ENCODE assay signal across 15 cellular contexts in genomic region chr5:180467576-180467975, GRCh38. TPM values are rescaled to one million over a fixed set of nuclear protein-coding genes. Genes with fewer than 3 reads are reported as not detected.
DNase-seq lines count a peak whose midpoint lies in the region; ATAC-seq, FAIRE-seq and TF ChIP-seq lines count a peak whose summit lies in the region.
"Had no signal": no experiment of that assay in that cellular context is flagged by ENCODE, and none has a peak within 500 bp of the region (broad histone marks: within the 10 kb centered on the region; RNA-seq: fewer than 3 reads in every experiment).

No MANE protein-coding gene starts in this region.

- ATAC-seq in HCT116 (no peak), K562 (no peak), lower lobe of right lung (peak in 1 of 2 donors; percentile 26), HG03342 (IDR thresholded peaks at IDR 0.05; ENCODE audit: unreplicated experiment) (no peak)

- FAIRE-seq in K562 (lab: Jason Lieb, UNC), result no peak

- H3K4me1 ChIP-seq in HCT116 (ENCODE audit: control insufficient read depth in 1 of 2, insufficient read depth in 2 of 2, low read length in 2 of 2), result peaks cover 7 to 14% of the 10 kb centered on the region in 2 experiments; a peak in 3 of 4 replicates
- H3K4me1 ChIP-seq in K562 (replicated peaks in 1 of 2; ENCODE audit: control insufficient read depth in 2 of 2, insufficient read depth in 2 of 2, low read length in 2 of 2), result peaks cover 0 to 11% of the 10 kb centered on the region in 2 experiments; a peak in 2 of 5 replicates
- peaks cover 23% of the 10 kb centered on the region for H3K4me1 ChIP-seq in lower lobe of right lung
- H3K4me1 ChIP-seq in spleen, result peaks cover 0 to 54% (median 25%) of the 10 kb centered on the region in 6 donors

- H3K27ac ChIP-seq in HCT116 (ENCODE audit: low read depth, low read length) (no peak overlapping the region), K562 (ENCODE audit: extremely low read depth, low read depth, low read length) (no peak overlapping the region), lower lobe of right lung (peak overlapping the region; percentile 83), spleen (peak overlapping the region; percentile 13 to 53 (median 40))
- H3K27ac ChIP-seq: SJSA1 had no signal

- no peak overlapping the region for H3K4me3 Mint-ChIP-seq in activated T-helper 2 cell treated with anti-CD3 and anti-CD28 coated beads, Interferon-gamma antibody, Interleukin-2, Interleukin-4, amounts not matched to agents 10 μg/mL and 5 μg/mL and 100 μg/mL, durations not matched to agents 14 hours and 24 hours and 36 hours (ENCODE audit: low read depth)

- DNase-seq in HCT116 (ENCODE audit: low read depth, low spot score), result no peak
- no peak for DNase-seq in K562 (ENCODE audit: extremely low read depth in 1 of 4, low spot score in 3 of 4)
- no peak for DNase-seq in lower lobe of right lung
- DNase-seq in spleen, result no peak
- DNase-seq in activated T-helper 2 cell treated with anti-CD3 and anti-CD28 coated beads, Interferon-gamma antibody, Interleukin-2, Interleukin-4, amounts not matched to agents 10 μg/mL and 5 μg/mL and 100 μg/mL, durations not matched to agents 14 hours and 24 hours and 36 hours (ENCODE audit: low spot score), result no peak
- no peak for DNase-seq in activated T-cell treated with anti-CD3 and anti-CD28 coated beads for 4 hours
- DNase-seq: COR-L47, DMS53, NCI-H1436, NCI-H2029 treated with DMSO at 0.1 percent for 48 hours, NCI-H2171 treated with DMSO at 0.1 percent for 48 hours, NCI-H446 treated with DMSO at 0.1 percent for 48 hours, OCI-M1 had no signal

- TF ChIP-seq CTCF in HCT116 (IDR thresholded peaks at IDR 0.05 in 2 of 3, conservative IDR thresholded peaks at IDR 0.05 in 1 of 3; ENCODE audit: borderline replicate concordance in 1 of 3, insufficient read depth in 1 of 3, low read depth in 2 of 3, low read length in 2 of 3) (no peak), K562 (IDR thresholded peaks at IDR 0.05 in 2 of 3, conservative IDR thresholded peaks at IDR 0.05 in 1 of 3; ENCODE audit: insufficient read depth in 2 of 3, low read depth in 1 of 3, low read length in 3 of 3) (no peak), lower lobe of right lung (IDR thresholded peaks at IDR 0.05) (no peak), spleen (IDR thresholded peaks at IDR 0.05 in 8 of 11, conservative IDR thresholded peaks at IDR 0.05 in 3 of 11) (no peak)

- H3K27me3 Mint-ChIP-seq in activated T-helper 2 cell treated with anti-CD3 and anti-CD28 coated beads, Interferon-gamma antibody, Interleukin-2, Interleukin-4, amounts not matched to agents 10 μg/mL and 5 μg/mL and 100 μg/mL, durations not matched to agents 14 hours and 24 hours and 36 hours (ENCODE audit: low read depth), result peaks cover 7% of the 10 kb centered on the region

- POLR2A ChIA-PET in HCT116 (lab: Charles Lee), result no interaction called here
- POLR2A ChIA-PET in K562 (lab: Yijun Ruan, JAX), result no interaction called here

- TF ChIP-seq POLR2A in HCT116 (IDR thresholded peaks at IDR 0.05; ENCODE audit: borderline replicate concordance, extremely low read depth, insufficient read depth, insufficient read length) (no peak), K562 (conservative IDR thresholded peaks at IDR 0.05) (no peak), spleen (IDR thresholded peaks at IDR 0.05) (no peak)

- H3K9me2 ChIP-seq in HCT116 (ENCODE audit: insufficient read depth), result no peaks in the 10 kb centered on the region

- H3K27ac Mint-ChIP-seq in activated T-helper 2 cell treated with anti-CD3 and anti-CD28 coated beads, Interferon-gamma antibody, Interleukin-2, Interleukin-4, amounts not matched to agents 10 μg/mL and 5 μg/mL and 100 μg/mL, durations not matched to agents 14 hours and 24 hours and 36 hours, result no peak overlapping the region

- no peak overlapping the region for H2AFZ ChIP-seq in HCT116 (ENCODE audit: low read depth, low read length, poor library complexity, severe bottlenecking)
- H2AFZ ChIP-seq in K562 (ENCODE audit: low read depth, low read length), result no peak overlapping the region

- TF ChIP-seq EP300 in K562 (IDR thresholded peaks at IDR 0.05; ENCODE audit: low read length), result no peak

- WGBS in K562 (ENCODE audit: insufficient coverage, low coverage, missing lambda C conversion rate), result 2% methylated on average over 11 of the region's 11 CpGs
- 42 to 57% (median 53%) methylated on average over 10 to 11 of the region's 11 CpGs for WGBS in spleen, 5 donors

- no peaks in the 10 kb centered on the region for H3K9me1 ChIP-seq in K562 (ENCODE audit: control insufficient read depth, insufficient read depth, low read length)

- no peaks in the 10 kb centered on the region for H3K9me3 Mint-ChIP-seq in activated T-helper 2 cell treated with anti-CD3 and anti-CD28 coated beads, Interferon-gamma antibody, Interleukin-2, Interleukin-4, amounts not matched to agents 10 μg/mL and 5 μg/mL and 100 μg/mL, durations not matched to agents 14 hours and 24 hours and 36 hours

- no peak for TF ChIP-seq RAD21 in HCT116 (IDR thresholded peaks at IDR 0.05; ENCODE audit: low read depth)
- no peak for TF ChIP-seq RAD21 in K562 (CRISPR knock-in tag; conservative IDR thresholded peaks at IDR 0.05 in 1 of 2, IDR thresholded peaks at IDR 0.05 in 1 of 2)

- no peaks in the 10 kb centered on the region for H3K4me1 Mint-ChIP-seq in activated T-helper 2 cell treated with anti-CD3 and anti-CD28 coated beads, Interferon-gamma antibody, Interleukin-2, Interleukin-4, amounts not matched to agents 10 μg/mL and 5 μg/mL and 100 μg/mL, durations not matched to agents 14 hours and 24 hours and 36 hours (ENCODE audit: low read depth)

- intact Hi-C loops in HCT116 (cut with micrococcal nuclease), result no loop called here
- intact Hi-C loops in K562 (cut with micrococcal nuclease), result no loop called here
- intact Hi-C loops in lower lobe of right lung (cut with DNase I), result no loop called here
- intact Hi-C loops in spleen (cut with DNase I; ENCODE audit: low total_unique reads), result no loop called here
- intact Hi-C loops in activated T-helper 2 cell treated with anti-CD3 and anti-CD28 coated beads, Interferon-gamma antibody, Interleukin-2, Interleukin-4, amounts not matched to agents 10 μg/mL and 5 μg/mL and 100 μg/mL, durations not matched to agents 14 hours and 24 hours and 36 hours (cut with micrococcal nuclease), result no loop called here

- no peaks in the 10 kb centered on the region for H3K9me3 ChIP-seq in HCT116 (ENCODE audit: control insufficient read depth in 1 of 2, insufficient read depth in 1 of 2, low read depth in 1 of 2, low read length in 2 of 2)
- no peaks in the 10 kb centered on the region for H3K9me3 ChIP-seq in K562 (replicated peaks; ENCODE audit: control insufficient read depth, insufficient read depth, low read depth, low read length)
- H3K9me3 ChIP-seq in lower lobe of right lung, result no peaks in the 10 kb centered on the region
- H3K9me3 ChIP-seq in spleen, result no peaks in the 10 kb centered on the region

- H3K36me3 Mint-ChIP-seq in activated T-helper 2 cell treated with anti-CD3 and anti-CD28 coated beads, Interferon-gamma antibody, Interleukin-2, Interleukin-4, amounts not matched to agents 10 μg/mL and 5 μg/mL and 100 μg/mL, durations not matched to agents 14 hours and 24 hours and 36 hours (ENCODE audit: low read depth), result no peaks in the 10 kb centered on the region

- RAD21 ChIA-PET in HCT116 (lab: Charles Lee; ENCODE audit: low non-redundant PET in 1 of 2, low total read pairs in 2 of 2, uncharacterized antibody in 2 of 2, unreplicated experiment in 2 of 2), result no interaction called here

- in situ Hi-C loops in K562 (cut with MboI), result no loop called here

- BruUV-seq in HCT116 (replicated peaks; lab: Mats Ljungman, UMichigan) (no TSS peak), K562 (replicated peaks; lab: Mats Ljungman, UMichigan) (no TSS peak)

- H3K79me2 ChIP-seq in HCT116 (ENCODE audit: insufficient read depth, low read length), result no peaks in the 10 kb centered on the region
- H3K79me2 ChIP-seq in K562 (ENCODE audit: control insufficient read depth, insufficient read depth, low read length), result no peaks in the 10 kb centered on the region

- H3K4me3 ChIP-seq in HCT116 (replicated peaks in 1 of 2; ENCODE audit: low read depth in 1 of 2, low read length in 2 of 2), result no peak overlapping the region
- H3K4me3 ChIP-seq in K562, result no peak overlapping the region
- H3K4me3 ChIP-seq in lower lobe of right lung, result peak overlapping the region; percentile 42
- no peak overlapping the region for H3K4me3 ChIP-seq in spleen
- H3K4me3 ChIP-seq: SJSA1 had no signal

- H4K20me1 ChIP-seq in HCT116 (ENCODE audit: insufficient read depth) (no peaks in the 10 kb centered on the region), K562 (replicated peaks; ENCODE audit: control insufficient read depth, insufficient read depth, low read length) (peaks cover 14% of the 10 kb centered on the region; the same call in 1 of the 2 replicates)

- H3K9ac ChIP-seq in HCT116 (ENCODE audit: low read length), result peak overlapping the region; percentile 8; the same call in 1 of the 2 replicates
- H3K9ac ChIP-seq in K562 (ENCODE audit: insufficient read depth in 1 of 2, low read depth in 2 of 2, low read length in 2 of 2), result no peak overlapping the region

- no peaks in the 10 kb centered on the region for H3K27me3 ChIP-seq in HCT116 (ENCODE audit: insufficient read depth, low read length)
- peaks cover 0 to 74% of the 10 kb centered on the region in 2 experiments; a peak in 3 of 5 replicates for H3K27me3 ChIP-seq in K562 (ENCODE audit: control insufficient read depth in 2 of 2, insufficient read depth in 2 of 2, low read length in 2 of 2)
- no peaks in the 10 kb centered on the region for H3K27me3 ChIP-seq in lower lobe of right lung (ENCODE audit: low read depth)
- H3K27me3 ChIP-seq in spleen (replicated peaks in 1 of 7), result peaks cover 0 to 51% (median 0%) of the 10 kb centered on the region in 7 donors
- H3K27me3 ChIP-seq: SJSA1 had no signal

- CTCF ChIA-PET in HCT116 (lab: Charles Lee), result no interaction called here
- CTCF ChIA-PET in K562 (lab: Yijun Ruan, JAX; ENCODE audit: low intra/inter-chr PET ratio), result no interaction called here

- no peaks in the 10 kb centered on the region for H3K36me3 ChIP-seq in HCT116 (ENCODE audit: control insufficient read depth in 1 of 2, insufficient read depth in 2 of 2, low read length in 2 of 2)
- H3K36me3 ChIP-seq in K562 (ENCODE audit: control insufficient read depth, insufficient read depth, low read length), result no peaks in the 10 kb centered on the region
- no peaks in the 10 kb centered on the region for H3K36me3 ChIP-seq in lower lobe of right lung
- H3K36me3 ChIP-seq in spleen, result no peaks in the 10 kb centered on the region
- H3K36me3 ChIP-seq: SJSA1 had no signal

- H3K4me2 ChIP-seq in HCT116 (ENCODE audit: low read length), result 0 out of 2 replicates have a peak overlapping the region, but pooled peaks have one; percentile 47
- H3K4me2 ChIP-seq in K562 (ENCODE audit: insufficient read depth, low read length), result no peak overlapping the region

RNA-seq across cellular contexts. Expression of gene CNOT6, which starts 26.6 kb away (rescaled TPM):
- 59.1 TPM for total RNA-seq in HCT116 (2021; ENCODE audit: unreplicated experiment)
- polyA plus RNA-seq in HCT116 (2012), result 12.2 and 15.2 TPM in 2 replicates
- 18.3 and 46.1 TPM in 2 replicates for total RNA-seq in K562 (2011; cell fraction: chromatin; rRNA removed; ENCODE audit: low replicate concordance)
- 6.3 and 7.8 TPM in 2 replicates for total RNA-seq in K562 (2011; cell fraction: nucleolus; rRNA removed)
- total RNA-seq in K562 (2011; cell fraction: nucleoplasm; rRNA removed), result 21.6 and 31.5 TPM in 2 replicates
- 10.1 and 10.9 TPM in 2 replicates for total RNA-seq in K562 (2014; rRNA removed)
- 14.0 and 16.2 TPM in 2 replicates for total RNA-seq in K562 (2014; rRNA removed; fragmentation: Illumina TruSeq; extraction: Trizol)
- total RNA-seq in K562 (2015; rRNA removed; fragmentation: Illumina TruSeq; extraction: Trizol), result 11.7 and 12.6 TPM in 2 replicates
- 24.4 and 32.4 TPM in 2 replicates for total RNA-seq in K562 (2021)
- 26.0 and 30.3 TPM in 2 replicates for polyA plus RNA-seq in K562 (2011; rRNA removed)
- 7.6 and 14.5 TPM in 2 replicates for polyA plus RNA-seq in K562 (2011; cell fraction: cytosol; rRNA removed)
- 11.3 and 11.7 TPM in 2 replicates for polyA plus RNA-seq in K562 (2011; cell fraction: nucleus; rRNA removed)
- 11.3 and 16.2 TPM in 2 replicates for polyA plus RNA-seq in K562 (2012)
- 21.2 and 22.6 TPM in 2 replicates for polyA plus RNA-seq in K562 (2014; fragmentation: Illumina TruSeq; extraction: Trizol)
- 1 to 10 TPM; 4.9 to 7.9 TPM for polyA plus RNA-seq in K562 (2014; fragmentation: Nextera tagmentation; extraction: Ambion mirVana)
- 16.1 and 18.5 TPM in 2 replicates for polyA plus RNA-seq in K562 (2014; rRNA removed)
- 38.2 and 39.5 TPM in 2 replicates for polyA minus RNA-seq in K562 (2011; rRNA and poly(A)+ RNA removed)
- 15.0 and 18.5 TPM in 2 replicates for polyA minus RNA-seq in K562 (2011; cell fraction: cytosol; rRNA and poly(A)+ RNA removed)
- 5.1 and 9.3 TPM in 2 replicates for polyA minus RNA-seq in K562 (2011; cell fraction: nucleus; rRNA and poly(A)+ RNA removed)
- 32.4 TPM for total RNA-seq in lower lobe of right lung
- total RNA-seq in spleen, result 10 to 100 TPM; 17.9 to 26.5 (median 24.7) TPM
- polyA plus RNA-seq in spleen, result 1 to 10 TPM; 5.5 to 9.0 (median 6.0) TPM
- 43.2 and 48.9 TPM in 2 replicates for total RNA-seq in activated T-helper 2 cell treated with anti-CD3 and anti-CD28 coated beads, Interferon-gamma antibody, Interleukin-2, Interleukin-4, amounts not matched to agents 10 μg/mL and 5 μg/mL and 100 μg/mL, durations not matched to agents 14 hours and 24 hours and 36 hours

Comparison
In these comparisons a context has a peak if more than half of its experiments do, and no peak if none do; other contexts are left out.
1. H3K27ac ChIP-seq: peak in lower lobe of right lung (single experiment) and spleen (8 of 8); none in HCT116 (single experiment) and K562 (single experiment).